14 cellular contexts compared by ENCODE assay signal in genomic region chr5:98193921-98194760, GRCh38.
DNase-seq lines count a peak whose midpoint lies in the region; ATAC-seq and TF ChIP-seq lines count a peak whose summit lies in the region.
"Had no signal": no experiment of that assay in that cellular context is flagged by ENCODE, and none has a peak within 500 bp of the region (broad histone marks: within the 10 kb centered on the region; RNA-seq: fewer than 3 reads in every experiment).

No MANE protein-coding gene starts in this region.

- H3K4me1 Mint-ChIP-seq in stimulated activated effector memory CD8-positive, alpha-beta T cell treated with anti-CD3 and anti-CD28 coated beads, Interleukin-12 subunit alpha, Interleukin-12 subunit beta, amount 100 ng/mL, for 72 hours: no peaks in the 10 kb centered on the region
- H3K4me1 Mint-ChIP-seq: CD4-positive, alpha-beta memory T cell; GM23338 had no signal

- no peak for TF ChIP-seq POLR2A in IMR-90 (IDR thresholded peaks at IDR 0.05; ENCODE audit: low read depth, low read length)

- no peak overlapping the region for H2AFZ ChIP-seq in IMR-90 (replicated peaks; ENCODE audit: low read length, poor library complexity)
- H2AFZ ChIP-seq: GM23338 had no signal

- no peak overlapping the region for H4K5ac ChIP-seq in IMR-90 (ENCODE audit: low read depth, low read length)

- no peak overlapping the region for H3K56ac ChIP-seq in IMR-90 (ENCODE audit: extremely low read depth, insufficient read depth, low read length)

- TF ChIP-seq CTCF in IMR-90 (conservative IDR thresholded peaks at IDR 0.05; ENCODE audit: low read depth, low read length): no peak
- TF ChIP-seq CTCF in RWPE1 (conservative IDR thresholded peaks at IDR 0.05; ENCODE audit: low read depth): no peak
- no peak for TF ChIP-seq CTCF in epithelial cell of esophagus (IDR thresholded peaks at IDR 0.05; ENCODE audit: insufficient read depth, low read depth, low read length, missing control alignments)
- TF ChIP-seq CTCF in left lung (IDR thresholded peaks at IDR 0.05): no peak

- no TSS peak for BruUV-seq in IMR-90 (replicated peaks; lab: Mats Ljungman, UMichigan)

- ATAC-seq in IMR-90 (ENCODE audit: low read depth): no peak
- peak; percentile 70 for ATAC-seq in left lung
- no peak for ATAC-seq in stimulated activated effector memory CD8-positive, alpha-beta T cell treated with anti-CD3 and anti-CD28 coated beads, Interleukin-12 subunit alpha, Interleukin-12 subunit beta, amount 100 ng/mL, for 72 hours
- ATAC-seq: A549, GM23338 had no signal

- H3K36me3 ChIP-seq in IMR-90 (ENCODE audit: control insufficient read depth, insufficient read depth, low read length) (no peaks in the 10 kb centered on the region), left lung (no peaks in the 10 kb centered on the region)
- H3K36me3 ChIP-seq: BE2C had no signal

- no peak overlapping the region for H3K27ac ChIP-seq in IMR-90 (ENCODE audit: insufficient read depth, low read length)
- no peak overlapping the region for H3K27ac ChIP-seq in RWPE1
- H3K27ac ChIP-seq in left lung: no peak overlapping the region
- H3K27ac ChIP-seq: A549, C4-2B had no signal

- intact Hi-C loops in IMR-90 (cut with micrococcal nuclease) (no loop called here), left lung (cut with DNase I) (no loop called here)

- in situ Hi-C loops in IMR-90 (cut with MboI; ENCODE audit: low sequenced_read_pairs): no loop called here

- no peak overlapping the region for H3K23ac ChIP-seq in IMR-90 (ENCODE audit: low read depth, low read length)

- no peak overlapping the region for H3K4me2 ChIP-seq in IMR-90 (ENCODE audit: low read depth, low read length)
- H3K4me2 ChIP-seq: A549, GM23338 had no signal

- H3K9me3 Mint-ChIP-seq in stimulated activated effector memory CD8-positive, alpha-beta T cell treated with anti-CD3 and anti-CD28 coated beads, Interleukin-12 subunit alpha, Interleukin-12 subunit beta, amount 100 ng/mL, for 72 hours: no peaks in the 10 kb centered on the region
- H3K9me3 Mint-ChIP-seq: GM23338 had no signal

- POLR2A ChIA-PET in IMR-90 (lab: Charles Lee; ENCODE audit: unreplicated experiment): no interaction called here
- POLR2A ChIA-PET in RWPE1 (lab: Yijun Ruan, JAX; ENCODE audit: low non-redundant PET): no interaction called here

- no peak overlapping the region for H2BK20ac ChIP-seq in IMR-90 (ENCODE audit: low read depth, low read length)

- H3K27ac Mint-ChIP-seq in stimulated activated effector memory CD8-positive, alpha-beta T cell treated with anti-CD3 and anti-CD28 coated beads, Interleukin-12 subunit alpha, Interleukin-12 subunit beta, amount 100 ng/mL, for 72 hours: no peak overlapping the region
- H3K27ac Mint-ChIP-seq: CD4-positive, alpha-beta memory T cell; GM23338 had no signal

- no peak overlapping the region for H2BK120ac ChIP-seq in IMR-90 (ENCODE audit: low read depth, low read length)

- H3K18ac ChIP-seq in IMR-90 (ENCODE audit: low read depth, low read length): 0 out of 2 replicates have a peak overlapping the region, but pooled peaks have one; percentile 8

- H3K4me3 Mint-ChIP-seq in stimulated activated effector memory CD8-positive, alpha-beta T cell treated with anti-CD3 and anti-CD28 coated beads, Interleukin-12 subunit alpha, Interleukin-12 subunit beta, amount 100 ng/mL, for 72 hours: no peak overlapping the region
- H3K4me3 Mint-ChIP-seq: CD4-positive, alpha-beta memory T cell; GM23338 had no signal

- H2AK5ac ChIP-seq in IMR-90 (ENCODE audit: low read depth, low read length): no peak overlapping the region

- DNase-seq in IMR-90 (no peak), RWPE1 (ENCODE audit: low spot score) (peak; percentile 45), epithelial cell of esophagus (ENCODE audit: low read depth) (peak; percentile 69), left lung (no peak), NCI-H774 (lab: John Stamatoyannopoulos, UW) (no peak), NCI-H1417 (lab: John Stamatoyannopoulos, UW) (no peak)
- DNase-seq in stimulated activated effector memory CD8-positive, alpha-beta T cell treated with anti-CD3 and anti-CD28 coated beads, Interleukin-12 subunit alpha, Interleukin-12 subunit beta, amount 100 ng/mL, for 72 hours (ENCODE audit: low spot score in 2 of 2): no peak
- DNase-seq: BE2C; CD4-positive, alpha-beta memory T cell; DND-41; H7 had no signal

- no peak overlapping the region for H3K4ac ChIP-seq in IMR-90 (ENCODE audit: low read depth, low read length)

- no peaks in the 10 kb centered on the region for H3K9me3 ChIP-seq in IMR-90 (ENCODE audit: control insufficient read depth, insufficient read depth, low read length)
- peaks cover 0 to 2% of the 10 kb centered on the region in 2 donors for H3K9me3 ChIP-seq in left lung
- H3K9me3 ChIP-seq: A549 had no signal

- WGBS in IMR-90 (ENCODE audit: extremely low coverage in 2 of 2, insufficient read length in 1 of 2), 2 experiments: no CpG with 5 or more reads among the region's 3 CpGs

- dilution Hi-C loops in IMR-90 (cut with HindIII; ENCODE audit: low sequenced_read_pairs, unreplicated experiment): no loop called here

- no peak overlapping the region for H2BK5ac ChIP-seq in IMR-90 (ENCODE audit: low read depth, low read length, poor library complexity, severe bottlenecking)

- H3K27me3 ChIP-seq in IMR-90 (ENCODE audit: control insufficient read depth, insufficient read depth, low read length) (no peaks in the 10 kb centered on the region), left lung (no peaks in the 10 kb centered on the region)
- H3K27me3 ChIP-seq: BE2C had no signal

- H4K91ac ChIP-seq in IMR-90 (ENCODE audit: insufficient read depth, low read depth, low read length): no peak overlapping the region

- H4K20me1 ChIP-seq in IMR-90 (ENCODE audit: insufficient read depth, low read length): no peaks in the 10 kb centered on the region

- no peak overlapping the region for H3K14ac ChIP-seq in IMR-90 (replicated peaks; ENCODE audit: low read depth, low read length)

- H3K36me3 Mint-ChIP-seq in stimulated activated effector memory CD8-positive, alpha-beta T cell treated with anti-CD3 and anti-CD28 coated beads, Interleukin-12 subunit alpha, Interleukin-12 subunit beta, amount 100 ng/mL, for 72 hours: no peaks in the 10 kb centered on the region
- H3K36me3 Mint-ChIP-seq: CD4-positive, alpha-beta memory T cell had no signal

- H3K4me1 ChIP-seq in IMR-90 (ENCODE audit: control insufficient read depth, insufficient read depth, low read length) (no peaks in the 10 kb centered on the region), left lung (no peaks in the 10 kb centered on the region)
- H3K4me1 ChIP-seq: A549, BE2C had no signal

- no peak overlapping the region for H3K4me3 ChIP-seq in IMR-90 (ENCODE audit: insufficient read depth, low read depth, low read length)
- no peak overlapping the region for H3K4me3 ChIP-seq in epithelial cell of esophagus (ENCODE audit: low read length)
- no peak overlapping the region for H3K4me3 ChIP-seq in left lung
- H3K4me3 ChIP-seq: A549, GM23338 had no signal

- no peaks in the 10 kb centered on the region for H3K9me1 ChIP-seq in IMR-90 (ENCODE audit: insufficient read depth, low read length)

- H3K79me1 ChIP-seq in IMR-90 (ENCODE audit: low read depth in 1 of 2, low read length in 2 of 2): no peaks in the 10 kb centered on the region

- no peak overlapping the region for H3K9ac ChIP-seq in IMR-90 (ENCODE audit: low read depth, low read length)

- CTCF ChIA-PET in IMR-90 (lab: Yijun Ruan, JAX) (no interaction called here), RWPE1 (lab: Yijun Ruan, JAX) (no interaction called here)

- no peak overlapping the region for H2AK9ac ChIP-seq in IMR-90 (replicated peaks; ENCODE audit: low read depth, low read length, poor library complexity)

- H2BK15ac ChIP-seq in IMR-90 (ENCODE audit: low read depth, low read length): no peak overlapping the region

- no peak overlapping the region for H4K8ac ChIP-seq in IMR-90 (ENCODE audit: low read depth in 2 of 2, low read length in 2 of 2)

- TF ChIP-seq RAD21 in IMR-90 (IDR thresholded peaks at IDR 0.05; ENCODE audit: low read length): no peak

TF ChIP-seq in IMR-90, 13 proteins besides CTCF, POLR2A, EP300 and RAD21:
- no peak for TF ChIP-seq RCOR1 (IDR thresholded peaks at IDR 0.05; ENCODE audit: insufficient replicate concordance, low read length)
- no peak for TF ChIP-seq FOS (IDR thresholded peaks at IDR 0.05; ENCODE audit: low read depth, low read length)
- TF ChIP-seq NFE2L2 (IDR thresholded peaks at IDR 0.05; ENCODE audit: low read depth, low read length): no peak

Comparison
In these comparisons a context has a peak if more than half of its experiments do, and no peak if none do; other contexts are left out.
1. DNase-seq: peak in RWPE1 (single experiment) and epithelial cell of esophagus (single experiment); none in IMR-90 (single experiment), left lung (0 of 2), NCI-H774 (single experiment), NCI-H1417 (0 of 3) and stimulated activated effector memory CD8-positive, alpha-beta T cell treated with anti-CD3 and anti-CD28 coated beads, Interleukin-12 subunit alpha, Interleukin-12 subunit beta, amount 100 ng/mL, for 72 hours (0 of 2).